26 cellular contexts compared by ENCODE assay signal in the genomic region with DNA sequence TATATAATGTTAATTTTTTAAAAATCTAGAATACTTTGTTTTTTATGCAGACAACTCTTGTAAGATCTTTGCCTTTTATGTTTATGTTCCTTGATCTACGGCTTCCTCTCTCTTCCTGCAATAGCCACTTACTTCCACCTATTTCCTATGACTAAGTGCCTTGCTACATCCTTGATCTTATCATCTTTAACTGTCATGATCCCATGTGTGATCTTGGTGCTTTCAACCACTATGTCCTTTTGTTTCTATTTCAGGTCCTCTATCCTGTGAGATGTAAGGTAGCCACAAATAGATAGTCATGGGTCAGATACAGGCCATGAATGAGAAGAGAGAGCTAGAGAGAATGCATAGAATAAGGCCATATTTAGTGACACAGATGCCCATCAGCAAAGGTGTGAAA.
DNase-seq lines count a peak whose midpoint lies in the region; ATAC-seq, FAIRE-seq and TF ChIP-seq lines count a peak whose summit lies in the region.
"Had no signal": no experiment of that assay in that cellular context is flagged by ENCODE, and none has a peak within 500 bp of the region (broad histone marks: within the 10 kb centered on the region; RNA-seq: fewer than 3 reads in every experiment).

No MANE protein-coding gene starts in this region.

- H3K27ac ChIP-seq in DND-41 (ENCODE audit: low read length) (peak overlapping the region; percentile 54; the same call in 1 of the 2 replicates), right lobe of liver (no peak overlapping the region)
- H3K27ac ChIP-seq: cardiac muscle cell, dorsolateral prefrontal cortex, gastroesophageal sphincter, stomach, uterus, VCaP had no signal

- H3K9me3 ChIP-seq in DND-41 (ENCODE audit: insufficient read depth, low read length, severe bottlenecking), result no peaks in the 10 kb centered on the region
- no peaks in the 10 kb centered on the region for H3K9me3 ChIP-seq in right lobe of liver
- H3K9me3 ChIP-seq: gastroesophageal sphincter, stomach, uterus had no signal

- no peak overlapping the region for H3K4me2 ChIP-seq in DND-41 (ENCODE audit: insufficient read depth, low read length)

- whole genome bisulfite sequencing in right lobe of liver (ENCODE audit: insufficient coverage, low coverage, low lambda C conversion rate, missing lambda C conversion rate), result 50% methylated on average over 1 of the region's 1 CpG

- H3K27me3 ChIP-seq in DND-41 (ENCODE audit: insufficient read depth, low read length, poor library complexity) (no peaks in the 10 kb centered on the region), right lobe of liver (no peaks in the 10 kb centered on the region)
- H3K27me3 ChIP-seq: cardiac muscle cell, dorsolateral prefrontal cortex, gastroesophageal sphincter, stomach, uterus had no signal

- H3K79me2 ChIP-seq in DND-41 (ENCODE audit: insufficient read depth, low read length), result no peaks in the 10 kb centered on the region

- ATAC-seq in DND-41 (ENCODE audit: insufficient read depth, low read depth) (peak; percentile 93), GM18861 (IDR thresholded peaks at IDR 0.05; ENCODE audit: unreplicated experiment) (no peak), right lobe of liver (no peak)
- ATAC-seq: gastroesophageal sphincter had no signal

- peak overlapping the region; percentile 1 for H3K27ac Mint-ChIP-seq in endothelial cell (ENCODE audit: unreplicated experiment)
- H3K27ac Mint-ChIP-seq: activated CD4-positive, alpha-beta memory T cell treated with anti-CD3 and anti-CD28 coated beads for 36 hours; CD14-positive monocyte; memory B cell; nephron progenitor cell had no signal

- intact Hi-C loops in right lobe of liver (cut with DNase I), result no loop called here

- H4K20me1 ChIP-seq in DND-41 (ENCODE audit: insufficient read depth, low read length), result no peaks in the 10 kb centered on the region

- TF ChIP-seq POLR2A in right lobe of liver (IDR thresholded peaks at IDR 0.05), result no peak

- H3K36me3 ChIP-seq in DND-41 (ENCODE audit: insufficient read depth, low read length) (no peaks in the 10 kb centered on the region), right lobe of liver (no peaks in the 10 kb centered on the region)
- H3K36me3 ChIP-seq: cardiac muscle cell, gastroesophageal sphincter, stomach, uterus had no signal

- no peaks in the 10 kb centered on the region for H3K9me3 Mint-ChIP-seq in endothelial cell (ENCODE audit: unreplicated experiment)
- H3K9me3 Mint-ChIP-seq: memory B cell, nephron progenitor cell had no signal

- H3K4me3 ChIP-seq in DND-41 (ENCODE audit: low read depth in 1 of 2, low read length in 2 of 2), result no peak overlapping the region
- H3K4me3 ChIP-seq in right lobe of liver, result no peak overlapping the region
- H3K4me3 ChIP-seq: cardiac muscle cell, dorsolateral prefrontal cortex, gastroesophageal sphincter, stomach, uterus had no signal

- H3K9ac ChIP-seq in DND-41 (ENCODE audit: low read depth, low read length), result no peak overlapping the region

- no peak for DNase-seq in DND-41
- peak; percentile 94 for DNase-seq in Kasumi-1 (lab: John Stamatoyannopoulos, UW)
- DNase-seq in RCC 7860 (ENCODE audit: low spot score), result peak; percentile 28
- DNase-seq in endothelial cell (ENCODE audit: low spot score), result no peak
- no peak for DNase-seq in urothelium cell line (ENCODE audit: low spot score)
- no peak for DNase-seq in D721Med (ENCODE audit: insufficient read length, low spot score)
- no peak for DNase-seq in right lobe of liver
- DNase-seq: activated CD4-positive, alpha-beta memory T cell treated with anti-CD3 and anti-CD28 coated beads for 36 hours; activated gamma-delta T cell treated with Interleukin-2 at 50 U/mL for 16 hours; activated T-cell treated with anti-CD3 and anti-CD28 coated beads for 4 hours; amniotic stem cell; dorsolateral prefrontal cortex; erythroblast; NCI-H1436 treated with DMSO at 0.1 percent for 48 hours; NCI-H2227 treated with DMSO at 0.1 percent for 48 hours; NCI-H82; nephron progenitor cell; stomach; T-helper 1 cell; uterus had no signal

- H2AFZ ChIP-seq in DND-41 (ENCODE audit: low read depth, low read length), result no peak overlapping the region; the same call in 1 of the 2 replicates

- peaks cover 3% of the 10 kb centered on the region for H3K27me3 Mint-ChIP-seq in endothelial cell (ENCODE audit: unreplicated experiment)
- H3K27me3 Mint-ChIP-seq: activated CD4-positive, alpha-beta memory T cell treated with anti-CD3 and anti-CD28 coated beads for 36 hours; memory B cell had no signal

- no peak for TF ChIP-seq CTCF in DND-41 (IDR thresholded peaks at IDR 0.05; ENCODE audit: borderline replicate concordance, extremely low read depth, low read length, poor library complexity, severe bottlenecking)
- no peak for TF ChIP-seq CTCF in endothelial cell (IDR thresholded peaks at IDR 0.05; ENCODE audit: unreplicated experiment)
- TF ChIP-seq CTCF in D721Med (IDR thresholded peaks at IDR 0.05; ENCODE audit: insufficient read depth, missing control alignments), result no peak
- TF ChIP-seq CTCF in right lobe of liver (IDR thresholded peaks at IDR 0.05), result no peak

- no peaks in the 10 kb centered on the region for H3K36me3 Mint-ChIP-seq in endothelial cell (ENCODE audit: low read depth, unreplicated experiment)
- H3K36me3 Mint-ChIP-seq: activated CD4-positive, alpha-beta memory T cell treated with anti-CD3 and anti-CD28 coated beads for 36 hours; CD14-positive monocyte; memory B cell had no signal

- FAIRE-seq in RCC 7860 (lab: Jason Lieb, UNC) (no peak), urothelium cell line (lab: Jason Lieb, UNC) (no peak), D721Med (lab: Jason Lieb, UNC) (no peak)

- H3K4me1 Mint-ChIP-seq in endothelial cell (ENCODE audit: unreplicated experiment), result peaks cover 12% of the 10 kb centered on the region
- H3K4me1 Mint-ChIP-seq: memory B cell had no signal

- H3K4me1 ChIP-seq in DND-41 (ENCODE audit: insufficient read depth, low read length) (peaks cover 8% of the 10 kb centered on the region), right lobe of liver (no peaks in the 10 kb centered on the region)
- H3K4me1 ChIP-seq: gastroesophageal sphincter, stomach, uterus had no signal

- H3K4me3 Mint-ChIP-seq in endothelial cell (ENCODE audit: unreplicated experiment), result no peak overlapping the region
- H3K4me3 Mint-ChIP-seq: activated CD4-positive, alpha-beta memory T cell treated with anti-CD3 and anti-CD28 coated beads for 36 hours; CD14-positive monocyte; memory B cell; nephron progenitor cell had no signal

Comparison
In these comparisons a context has a peak if more than half of its experiments do, and no peak if none do; other contexts are left out.
1. DNase-seq: peak in Kasumi-1 (2 of 2) and RCC 7860 (single experiment); none in DND-41 (single experiment), endothelial cell (single experiment), urothelium cell line (single experiment), D721Med (single experiment) and right lobe of liver (0 of 3).